In genomic region chr7:64665980-64666674, GRCh38 we compare ENCODE assay signal across 8 cellular contexts. TPM values are rescaled to one million over a fixed set of nuclear protein-coding genes. Genes with fewer than 3 reads are reported as not detected.
A peak's percentile ranks its signal among the peaks of the same experiment; 100 is the strongest.
DNase-seq lines count a peak whose midpoint lies in the region; ATAC-seq, FAIRE-seq and TF ChIP-seq lines count a peak whose summit lies in the region.

Gene ZNF107 (plus strand): TSS chr7:64666133. CDS start chr7:64666283, 150 bp downstream.

- H3K27ac ChIP-seq in ACC112 (ENCODE audit: low read depth, low read length): peak within 1 kb of the TSS; percentile 45; the same call in 1 of the 2 replicates
- H3K27ac ChIP-seq in VCaP: peak within 1 kb of the TSS; percentile 87
- peak within 1 kb of the TSS; percentile 68 for H3K27ac ChIP-seq in mammary epithelial cell (ENCODE audit: insufficient read depth, low read depth, low read length)
- H3K27ac ChIP-seq in small intestine (ENCODE audit: low read depth in 1 of 2, low read length in 1 of 2): peak within 1 kb of the TSS; percentile 68 to 95

- H3K27me3 ChIP-seq in ACC112 (ENCODE audit: insufficient read depth, low read length): no peaks in the 10 kb centered on the region
- no peaks in the 10 kb centered on the region for H3K27me3 ChIP-seq in mammary epithelial cell (ENCODE audit: insufficient read depth, low read length)
- no peaks in the 10 kb centered on the region for H3K27me3 ChIP-seq in small intestine (ENCODE audit: control insufficient read depth in 2 of 2, insufficient read depth in 2 of 2, low read length in 2 of 2)

- DNase-seq in NCI-H2196 treated with DMSO at 0.1 percent for 48 hours (lab: John Stamatoyannopoulos, UW; ENCODE audit: unreplicated experiment): peak; percentile 82
- DNase-seq in mammary epithelial cell: peak; percentile 93
- DNase-seq in iPS-NIHi11 (ENCODE audit: low spot score): peak; percentile 92
- peak; percentile 93 for DNase-seq in small intestine

- FAIRE-seq in small intestine (lab: Jason Lieb, UNC): no peak

- peak within 1 kb of the TSS; percentile 90 for H3K4me3 ChIP-seq in ACC112 (ENCODE audit: low read depth, low read length)
- peak within 1 kb of the TSS; percentile 82 to 96 (median 92) for H3K4me3 ChIP-seq in mammary epithelial cell (replicated peaks in 1 of 3; ENCODE audit: insufficient read depth in 1 of 3, low read depth in 2 of 3, low read length in 3 of 3)
- peak within 1 kb of the TSS; percentile 73 to 91 for H3K4me3 ChIP-seq in small intestine (ENCODE audit: low read depth in 1 of 2, low read length in 2 of 2)

- intact Hi-C loops in mammary epithelial cell (cut with micrococcal nuclease): loop anchor here (10.0 kb wide), 1 partner anchor 239 kb away; the partner anchor contains the start of gene ZNF273

- peak within 1 kb of the TSS; percentile 75 for H3K9ac ChIP-seq in mammary epithelial cell (ENCODE audit: insufficient read depth, low read length)

- H3K4me2 ChIP-seq in mammary epithelial cell (ENCODE audit: insufficient read depth, low read depth, low read length): peak within 1 kb of the TSS; percentile 87

- H2AFZ ChIP-seq in ACC112 (ENCODE audit: low read length, unreplicated experiment) (peak within 1 kb of the TSS; percentile 85), mammary epithelial cell (ENCODE audit: low read depth, low read length) (peak within 1 kb of the TSS; percentile 100)

- TF ChIP-seq CTCF in VCaP (conservative IDR thresholded peaks at IDR 0.05): no peak
- TF ChIP-seq CTCF in mammary epithelial cell (conservative IDR thresholded peaks at IDR 0.05 in 1 of 2, IDR thresholded peaks at IDR 0.05 in 1 of 2; ENCODE audit: extremely low read depth in 1 of 2, insufficient read depth in 1 of 2, low read depth in 1 of 2, low read length in 2 of 2): no peak

- dilution Hi-C loops in mammary epithelial cell (cut with HindIII; ENCODE audit: low sequenced_read_pairs): no loop called here

- peaks cover 50% of the 10 kb centered on the region for H3K79me2 ChIP-seq in ACC112 (ENCODE audit: control insufficient read depth, insufficient read depth, low read length, unreplicated experiment)
- peaks cover 45% of the 10 kb centered on the region for H3K79me2 ChIP-seq in mammary epithelial cell (ENCODE audit: insufficient read depth, low read length)

- H4K20me1 ChIP-seq in mammary epithelial cell (ENCODE audit: insufficient read depth, low read length): no peaks in the 10 kb centered on the region

- CTCF ChIA-PET in mammary epithelial cell (lab: Charles Lee; ENCODE audit: low non-redundant PET): no interaction called here

- BruUV-seq in mammary epithelial cell (replicated peaks; lab: Mats Ljungman, UMichigan): no TSS peak

- H3K36me3 ChIP-seq in ACC112 (ENCODE audit: insufficient read depth, low read length): peaks cover 13% of the 10 kb centered on the region
- no peaks in the 10 kb centered on the region for H3K36me3 ChIP-seq in mammary epithelial cell (ENCODE audit: insufficient read depth, low read length)
- H3K36me3 ChIP-seq in small intestine (ENCODE audit: control insufficient read depth in 2 of 2, insufficient read depth in 2 of 2, low read length in 2 of 2): peaks cover 0 to 2% of the 10 kb centered on the region in 2 donors

- ATAC-seq in GM18870 (IDR thresholded peaks at IDR 0.05; ENCODE audit: unreplicated experiment) (peak; percentile 96), HG03135 (IDR thresholded peaks at IDR 0.05; ENCODE audit: unreplicated experiment) (peak; percentile 98)

- WGBS in mammary epithelial cell (ENCODE audit: low coverage, missing lambda C conversion rate): 1% methylated on average over 29 of the region's 37 CpGs
- WGBS in small intestine, 3 donors: 0 to 1% (median 1%) methylated on average over 34 to 37 of the region's 37 CpGs

- in situ Hi-C loops in mammary epithelial cell (cut with MboI; ENCODE audit: low sequenced_read_pairs in 2 of 2): no loop called here

- H3K9me3 ChIP-seq in mammary epithelial cell (replicated peaks; ENCODE audit: insufficient read depth, low read length): no peaks in the 10 kb centered on the region
- H3K9me3 ChIP-seq in small intestine (ENCODE audit: control insufficient read depth, low read depth): no peaks in the 10 kb centered on the region

- H3K4me1 ChIP-seq in ACC112 (ENCODE audit: control insufficient read depth, insufficient read depth, low read length, unreplicated experiment): peaks cover 10% of the 10 kb centered on the region
- H3K4me1 ChIP-seq in mammary epithelial cell (ENCODE audit: insufficient read depth, low read length): no peaks in the 10 kb centered on the region
- no peaks in the 10 kb centered on the region for H3K4me1 ChIP-seq in small intestine (ENCODE audit: control insufficient read depth in 2 of 2, insufficient read depth in 1 of 2, low read depth in 1 of 2, low read length in 1 of 2)

RNA-seq across cellular contexts. Expression of gene ZNF107, which starts in this region (rescaled TPM):
- total RNA-seq in mammary epithelial cell: 1 to 10 TPM; 5.3 to 6.4 TPM
- polyA plus RNA-seq in mammary epithelial cell (2.0 TPM), small intestine (1 to 10 TPM in 1 of 3 donors, under 1 TPM in 2; 0.81 to 2.5 (median 0.89) TPM)
- polyA minus RNA-seq in mammary epithelial cell: 19.0 TPM

Comparison
In these comparisons a context has a peak if more than half of its experiments do, and no peak if none do; other contexts are left out.
1. Peak in every context shown above with its lines: DNase-seq, ATAC-seq, H3K4me3 ChIP-seq and H3K27ac ChIP-seq.